Comparison of ENCODE assay signal across 8 cellular contexts in the genomic region with DNA sequence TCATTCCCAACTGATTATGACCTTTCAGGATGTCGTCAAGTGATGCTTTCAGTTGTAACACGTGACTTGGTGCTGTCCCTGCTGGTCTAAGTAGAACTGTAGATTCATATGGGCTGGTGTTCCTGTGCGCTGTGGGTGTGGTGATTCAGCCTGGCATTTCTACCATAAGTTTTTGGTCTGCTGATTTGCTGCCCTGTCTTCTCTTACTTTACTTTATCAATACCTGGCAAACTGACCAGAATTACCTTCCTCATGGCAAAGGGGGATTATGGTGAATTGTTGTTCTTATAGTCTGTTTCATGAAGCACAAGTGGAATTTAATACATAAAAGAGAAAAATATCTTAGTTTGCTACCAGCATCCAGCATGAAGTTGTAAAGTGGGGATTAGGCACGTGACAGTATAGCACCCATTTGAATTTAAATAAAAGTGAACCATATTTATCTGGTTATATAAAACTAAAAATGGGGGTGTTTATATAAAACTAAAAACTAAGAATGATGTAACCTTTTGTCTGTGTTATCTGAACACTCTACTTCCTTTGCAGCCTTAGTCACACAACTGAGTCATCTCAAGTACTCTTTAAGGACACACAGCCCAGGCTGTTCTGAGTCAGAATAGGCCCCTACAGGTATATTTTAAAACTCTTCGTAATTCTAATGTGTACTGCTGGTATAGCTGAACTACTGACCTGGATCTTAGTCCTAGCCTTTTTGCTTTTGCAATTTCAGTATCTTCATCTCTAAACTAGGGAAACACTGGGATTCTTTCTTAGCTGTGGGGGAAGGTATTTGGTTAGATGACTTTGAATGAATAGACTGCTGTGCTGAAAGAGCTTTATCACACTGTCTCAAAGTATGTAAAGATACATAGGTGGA. TPM values are rescaled to one million over a fixed set of nuclear protein-coding genes. Genes with fewer than 3 reads are reported as not detected.
DNase-seq lines count a peak whose midpoint lies in the region; ATAC-seq and TF ChIP-seq lines count a peak whose summit lies in the region.

No MANE protein-coding gene starts in this region.

- peaks cover 97% of the 10 kb centered on the region for H3K36me3 ChIP-seq in HUES64 (ENCODE audit: insufficient read depth, low read length)

- no peak overlapping the region for H3K4me3 ChIP-seq in HUES64 (ENCODE audit: low read length)
- H3K4me3 ChIP-seq in foreskin fibroblast (ENCODE audit: low read depth in 1 of 2, low read length in 2 of 2), result no peak overlapping the region

- peak overlapping the region; percentile 5 for H3K27ac ChIP-seq in HUES64 (ENCODE audit: low read depth, low read length)

- no peaks in the 10 kb centered on the region for H3K27me3 ChIP-seq in HUES64 (ENCODE audit: insufficient read depth, low read length)

- H3K4me1 ChIP-seq in HUES64 (ENCODE audit: insufficient read depth, low read length), result peaks cover 11% of the 10 kb centered on the region; the same call in 1 of the 2 replicates

- no peaks in the 10 kb centered on the region for H3K9me3 ChIP-seq in HUES64 (ENCODE audit: insufficient read depth, low read depth, low read length)

- TF ChIP-seq CTCF in foreskin fibroblast (IDR thresholded peaks at IDR 0.05; ENCODE audit: low read depth, low read length), result no peak

- 94% methylated on average over 4 of the region's 5 CpGs for WGBS in HUES64

- peak; percentile 47 for ATAC-seq in GM19467 (IDR thresholded peaks at IDR 0.05; ENCODE audit: unreplicated experiment)

- no peak overlapping the region for H3K9ac ChIP-seq in HUES64 (ENCODE audit: low read depth, low read length)

- DNase-seq in AG20443 (ENCODE audit: low spot score) (peak; percentile 85), foreskin fibroblast (peak; percentile 84 to 92), C1 segment of cervical spinal cord (lab: John Stamatoyannopoulos, UW) (no peak), NOMO-1 (lab: John Stamatoyannopoulos, UW; ENCODE audit: unreplicated experiment in 2 of 2) (no peak)
- DNase-seq in activated CD8-positive, alpha-beta memory T cell treated with anti-CD3 and anti-CD28 coated beads, Interleukin-2, amount 50 U/mL, for 48 hours, result peak; percentile 59
- DNase-seq in stimulated activated CD4-positive, alpha-beta T cell treated with anti-CD3 and anti-CD28 coated beads, Interleukin-12 subunit alpha, Interleukin-12 subunit beta, amount 100 ng/mL, for 4 hours, result peak; percentile 33

RNA-seq across cellular contexts. Expression of a gene that starts 28.3 kb away (rescaled TPM):
- 41.9 TPM for polyA plus RNA-seq in HUES64 (2013, experiment 1 of 2)
- 46.1 TPM for polyA plus RNA-seq in HUES64 (2013, experiment 2 of 2)

RNA-seq across cellular contexts. Expression of a gene that starts 28.4 kb away (rescaled TPM):
- 41.6 TPM for polyA plus RNA-seq in HUES64 (2013, experiment 1 of 2)
- 47.5 TPM for polyA plus RNA-seq in HUES64 (2013, experiment 2 of 2)

Comparison
In these comparisons a context has a peak if more than half of its experiments do, and no peak if none do; other contexts are left out.
1. DNase-seq: peak in AG20443 (single experiment), activated CD8-positive, alpha-beta memory T cell treated with anti-CD3 and anti-CD28 coated beads, Interleukin-2, amount 50 U/mL, for 48 hours (single experiment), foreskin fibroblast (2 of 2) and stimulated activated CD4-positive, alpha-beta T cell treated with anti-CD3 and anti-CD28 coated beads, Interleukin-12 subunit alpha, Interleukin-12 subunit beta, amount 100 ng/mL, for 4 hours (single experiment); none in C1 segment of cervical spinal cord (0 of 14) and NOMO-1 (0 of 2).